ENCODE assay signal across 26 cellular contexts in the genomic region with DNA sequence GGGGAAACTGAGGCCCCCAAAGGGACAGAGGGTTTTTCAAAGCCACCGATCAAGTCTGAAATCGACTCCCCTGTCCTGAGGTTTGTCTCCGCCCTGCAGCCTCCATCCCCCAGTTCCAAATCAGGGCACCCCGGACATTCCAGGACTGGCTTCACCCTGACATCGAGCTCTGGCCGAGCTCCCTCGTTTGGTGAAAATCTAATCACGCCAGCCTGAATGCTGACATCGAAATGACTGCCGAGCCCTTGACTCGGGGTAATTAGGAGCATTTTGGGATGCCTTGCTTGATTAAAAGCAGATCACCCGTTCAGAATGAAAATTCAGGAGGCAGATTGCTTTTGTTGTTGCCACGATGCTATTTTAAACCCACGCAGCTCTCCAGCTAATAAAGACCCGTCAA. TPM values are rescaled to one million over a fixed set of nuclear protein-coding genes. Genes with fewer than 3 reads are reported as not detected.
A peak's percentile ranks its signal among the peaks of the same experiment; 100 is the strongest.
DNase-seq lines count a peak whose midpoint lies in the region; ATAC-seq and TF ChIP-seq lines count a peak whose summit lies in the region.
"Had no signal": no experiment of that assay in that cellular context is flagged by ENCODE, and none has a peak within 500 bp of the region (broad histone marks: within the 10 kb centered on the region; RNA-seq: fewer than 3 reads in every experiment).

No MANE protein-coding gene starts in this region.

- peak; percentile 25; the same call in 2 of the 3 replicates for ATAC-seq in SK-N-SH treated with all-trans-retinoic acid at 6 μM for 48 hours
- ATAC-seq: K562 had no signal

- peak overlapping the region; percentile 46; the same call in 1 of the 2 replicates for H3K4me3 ChIP-seq in GM23248
- no peak overlapping the region for H3K4me3 ChIP-seq in Karpas-422 (ENCODE audit: low read length)
- H3K4me3 ChIP-seq in MM.1S (ENCODE audit: low read length) = no peak overlapping the region
- H3K4me3 ChIP-seq: K562, SJSA1 had no signal

- H3K27ac ChIP-seq in GM23248 (no peak overlapping the region), Karpas-422 (ENCODE audit: low read length) (no peak overlapping the region), MM.1S (ENCODE audit: low read length) (no peak overlapping the region)
- H3K27ac ChIP-seq: SJSA1 had no signal

- H3K9me3 Mint-ChIP-seq in neural crest cell (no peaks in the 10 kb centered on the region), type B pancreatic cell (peaks cover 5% of the 10 kb centered on the region)

- H4K20me1 ChIP-seq in GM23248 (ENCODE audit: insufficient read depth) (no peaks in the 10 kb centered on the region), Karpas-422 (ENCODE audit: insufficient read depth, low read depth, low read length) (no peaks in the 10 kb centered on the region), MM.1S (ENCODE audit: insufficient read depth, low read length) (no peaks in the 10 kb centered on the region)

- H3K36me3 ChIP-seq in GM23248 (ENCODE audit: low read depth) (no peaks in the 10 kb centered on the region), Karpas-422 (ENCODE audit: insufficient read depth, low read length) (no peaks in the 10 kb centered on the region), MM.1S (replicated peaks; ENCODE audit: insufficient read depth, low read length) (no peaks in the 10 kb centered on the region)
- H3K36me3 ChIP-seq: BE2C, SJSA1 had no signal

- in situ Hi-C loops in GM23248 (cut with MboI) = no loop called here

- H3K27ac Mint-ChIP-seq in neural crest cell (ENCODE audit: unreplicated experiment) = peak overlapping the region; percentile 50
- peak overlapping the region; percentile 46 for H3K27ac Mint-ChIP-seq in type B pancreatic cell
- H3K27ac Mint-ChIP-seq: CD14-positive monocyte; CD8-positive, alpha-beta memory T cell had no signal

- H3K4me1 Mint-ChIP-seq in neural crest cell (peaks cover 35% of the 10 kb centered on the region), type B pancreatic cell (ENCODE audit: unreplicated experiment) (peaks cover 30% of the 10 kb centered on the region)
- H3K4me1 Mint-ChIP-seq: CD14-positive monocyte; CD8-positive, alpha-beta memory T cell had no signal

- WGBS in GM23248 (ENCODE audit: low coverage in 1 of 2, low lambda C conversion rate in 2 of 2, missing lambda C conversion rate in 2 of 2), 2 experiments = 3 to 4% methylated on average over 15 of the region's 15 CpGs

- H3K36me3 Mint-ChIP-seq in neural crest cell (ENCODE audit: low read depth) (no peaks in the 10 kb centered on the region), type B pancreatic cell (no peaks in the 10 kb centered on the region)
- H3K36me3 Mint-ChIP-seq: CD14-positive monocyte; CD8-positive, alpha-beta memory T cell had no signal

- H2AFZ ChIP-seq in GM23248 = peak overlapping the region; percentile 64; the same call in 1 of the 2 replicates
- no peak overlapping the region for H2AFZ ChIP-seq in Karpas-422 (ENCODE audit: low read length)
- H2AFZ ChIP-seq in MM.1S (ENCODE audit: low read length) = no peak overlapping the region

- peaks cover 54% of the 10 kb centered on the region for H3K27me3 Mint-ChIP-seq in neural crest cell (ENCODE audit: low read depth)
- peaks cover 38% of the 10 kb centered on the region for H3K27me3 Mint-ChIP-seq in type B pancreatic cell

- H3K9me2 ChIP-seq in GM23248 (ENCODE audit: insufficient read depth) = no peaks in the 10 kb centered on the region
- no peaks in the 10 kb centered on the region for H3K9me2 ChIP-seq in Karpas-422 (replicated peaks; ENCODE audit: insufficient read depth, low read length)
- no peaks in the 10 kb centered on the region for H3K9me2 ChIP-seq in MM.1S (replicated peaks; ENCODE audit: insufficient read depth, low read length)

- H3K27me3 ChIP-seq in GM23248 (replicated peaks; ENCODE audit: insufficient read depth) (peaks cover 52% of the 10 kb centered on the region), Karpas-422 (ENCODE audit: low read length) (no peaks in the 10 kb centered on the region), MM.1S (replicated peaks; ENCODE audit: insufficient read depth, low read length) (peaks cover 94% of the 10 kb centered on the region)

- H3K9ac ChIP-seq in GM23248 = 0 out of 2 replicates have a peak overlapping the region, but pooled peaks have one; percentile 42
- H3K9ac ChIP-seq in Karpas-422 (ENCODE audit: low read length) = no peak overlapping the region
- no peak overlapping the region for H3K9ac ChIP-seq in MM.1S (ENCODE audit: low read length)

- DNase-seq in GM23248 (peak; percentile 22), neural crest cell (ENCODE audit: low read depth, low spot score) (no peak), type B pancreatic cell (ENCODE audit: extremely low spot score, unreplicated experiment) (no peak), Karpas-422 (no peak), mucosa of gallbladder (ENCODE audit: low spot score) (no peak), MM.1S (no peak)
- DNase-seq: BE2C; CD8-positive, alpha-beta memory T cell; DMS 273 treated with DMSO at 0.1 percent for 48 hours; DMS79; GF-D8; NCI-H1105 treated with DMSO at 0.1 percent for 48 hours; NCI-H146; NCI-H2029; NCI-H446 treated with DMSO at 0.1 percent for 48 hours; NCI-H526 treated with DMSO at 0.1 percent for 48 hours; Right ventricle myocardium superior; RPMI8226 had no signal

- H3K79me2 ChIP-seq in GM23248 (ENCODE audit: insufficient read depth) (no peaks in the 10 kb centered on the region), Karpas-422 (ENCODE audit: low read length) (no peaks in the 10 kb centered on the region), MM.1S (ENCODE audit: low read length) (no peaks in the 10 kb centered on the region)

- H3K9me3 ChIP-seq in GM23248 (ENCODE audit: low read depth) (no peaks in the 10 kb centered on the region), Karpas-422 (ENCODE audit: low read length) (no peaks in the 10 kb centered on the region), MM.1S (replicated peaks; ENCODE audit: insufficient read depth, low read length) (no peaks in the 10 kb centered on the region)
- H3K9me3 ChIP-seq: BE2C, SJSA1 had no signal

- TF ChIP-seq CTCF in neural crest cell (conservative IDR thresholded peaks at IDR 0.05) = no peak
- TF ChIP-seq CTCF in type B pancreatic cell (conservative IDR thresholded peaks at IDR 0.05) = no peak
- TF ChIP-seq CTCF in MM.1S (IDR thresholded peaks at IDR 0.05; ENCODE audit: low read length) = no peak

- H3K4me2 ChIP-seq in GM23248 (ENCODE audit: unreplicated experiment) = peak overlapping the region; percentile 27
- no peak overlapping the region for H3K4me2 ChIP-seq in Karpas-422 (ENCODE audit: low read depth, low read length, poor library complexity, severe bottlenecking)
- no peak overlapping the region for H3K4me2 ChIP-seq in MM.1S (ENCODE audit: low read depth, low read length)

- H3K4me3 Mint-ChIP-seq in neural crest cell (no peak overlapping the region), type B pancreatic cell (no peak overlapping the region)
- H3K4me3 Mint-ChIP-seq: CD14-positive monocyte; CD8-positive, alpha-beta memory T cell had no signal

- no peaks in the 10 kb centered on the region for H3F3A ChIP-seq in GM23248 (ENCODE audit: insufficient read depth)
- no peaks in the 10 kb centered on the region for H3F3A ChIP-seq in MM.1S (ENCODE audit: insufficient read depth, low read length)

- H3K4me1 ChIP-seq in GM23248 (ENCODE audit: insufficient read depth) (peaks cover 7% of the 10 kb centered on the region; the same call in 1 of the 2 replicates), Karpas-422 (ENCODE audit: low read length) (no peaks in the 10 kb centered on the region), MM.1S (ENCODE audit: low read length) (no peaks in the 10 kb centered on the region)
- H3K4me1 ChIP-seq: BE2C, SJSA1 had no signal

TF ChIP-seq in SK-N-SH treated with all-trans-retinoic acid at 6 μM for 48 hours, 23 proteins besides CTCF, POLR2A, EP300 and RAD21 (continues in another document):
- TF ChIP-seq TCF4 (CRISPR knock-in tag; IDR thresholded peaks at IDR 0.05; ENCODE audit: borderline replicate concordance) = no peak
- TF ChIP-seq ZNF70 (CRISPR knock-in tag; IDR thresholded peaks at IDR 0.05) = no peak
- TF ChIP-seq, protein P1, sequence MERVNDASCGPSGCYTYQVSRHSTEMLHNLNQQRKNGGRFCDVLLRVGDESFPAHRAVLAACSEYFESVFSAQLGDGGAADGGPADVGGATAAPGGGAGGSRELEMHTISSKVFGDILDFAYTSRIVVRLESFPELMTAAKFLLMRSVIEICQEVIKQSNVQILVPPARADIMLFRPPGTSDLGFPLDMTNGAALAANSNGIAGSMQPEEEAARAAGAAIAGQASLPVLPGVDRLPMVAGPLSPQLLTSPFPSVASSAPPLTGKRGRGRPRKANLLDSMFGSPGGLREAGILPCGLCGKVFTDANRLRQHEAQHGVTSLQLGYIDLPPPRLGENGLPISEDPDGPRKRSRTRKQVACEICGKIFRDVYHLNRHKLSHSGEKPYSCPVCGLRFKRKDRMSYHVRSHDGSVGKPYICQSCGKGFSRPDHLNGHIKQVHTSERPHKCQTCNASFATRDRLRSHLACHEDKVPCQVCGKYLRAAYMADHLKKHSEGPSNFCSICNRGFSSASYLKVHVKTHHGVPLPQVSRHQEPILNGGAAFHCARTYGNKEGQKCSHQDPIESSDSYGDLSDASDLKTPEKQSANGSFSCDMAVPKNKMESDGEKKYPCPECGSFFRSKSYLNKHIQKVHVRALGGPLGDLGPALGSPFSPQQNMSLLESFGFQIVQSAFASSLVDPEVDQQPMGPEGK (CRISPR knock-in tag; IDR thresholded peaks at IDR 0.05; ENCODE audit: borderline replicate concordance) = no peak
- no peak for TF ChIP-seq SNAI2 (CRISPR knock-in tag; IDR thresholded peaks at IDR 0.05)
- no peak for TF ChIP-seq ARNTL (CRISPR knock-in tag; IDR thresholded peaks at IDR 0.05; ENCODE audit: borderline replicate concordance, low read depth)
- TF ChIP-seq ISL1 (CRISPR knock-in tag; IDR thresholded peaks at IDR 0.05) = no peak
- TF ChIP-seq, protein P2, sequence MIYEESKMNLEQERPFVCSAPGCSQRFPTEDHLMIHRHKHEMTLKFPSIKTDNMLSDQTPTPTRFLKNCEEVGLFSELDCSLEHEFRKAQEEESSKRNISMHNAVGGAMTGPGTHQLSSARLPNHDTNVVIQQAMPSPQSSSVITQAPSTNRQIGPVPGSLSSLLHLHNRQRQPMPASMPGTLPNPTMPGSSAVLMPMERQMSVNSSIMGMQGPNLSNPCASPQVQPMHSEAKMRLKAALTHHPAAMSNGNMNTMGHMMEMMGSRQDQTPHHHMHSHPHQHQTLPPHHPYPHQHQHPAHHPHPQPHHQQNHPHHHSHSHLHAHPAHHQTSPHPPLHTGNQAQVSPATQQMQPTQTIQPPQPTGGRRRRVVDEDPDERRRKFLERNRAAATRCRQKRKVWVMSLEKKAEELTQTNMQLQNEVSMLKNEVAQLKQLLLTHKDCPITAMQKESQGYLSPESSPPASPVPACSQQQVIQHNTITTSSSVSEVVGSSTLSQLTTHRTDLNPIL (CRISPR knock-in tag; IDR thresholded peaks at IDR 0.05; ENCODE audit: low read depth) = no peak
- no peak for TF ChIP-seq BACH2 (CRISPR knock-in tag; IDR thresholded peaks at IDR 0.05; ENCODE audit: borderline replicate concordance)
- no peak for TF ChIP-seq OSR1 (CRISPR knock-in tag; IDR thresholded peaks at IDR 0.05)

RNA-seq across cellular contexts. Expression of a gene that starts 34.3 kb away (rescaled TPM):
- total RNA-seq in GM23248 (2014; rRNA removed; shearing (Covaris generic)) = not detected in 2 replicates
- not detected in 2 replicates for polyA plus RNA-seq in GM23248 (2016; fragmentation: Nextera tagmentation; extraction: Ambion mirVana)
- total RNA-seq in neural crest cell (not detected in 2 replicates), type B pancreatic cell (ENCODE audit: low replicate concordance) (not detected in 2 replicates), mucosa of gallbladder (not detected)
- not detected in 2 replicates for total RNA-seq in Karpas-422 (2014; rRNA removed; shearing (Covaris generic); ENCODE audit: low replicate concordance)
- total RNA-seq: A673; CD8-positive, alpha-beta memory T cell; H4; K562; LHCN-M2; MCF 10A; Right ventricle myocardium superior; SJSA1 had no signal
- polyA plus RNA-seq: CD14-positive monocyte; CD8-positive, alpha-beta memory T cell; K562 had no signal
